8 cellular contexts compared by ENCODE assay signal in genomic region chr4:6278801-6279197, GRCh38. TPM values are rescaled to one million over a fixed set of nuclear protein-coding genes. Genes with fewer than 3 reads are reported as not detected.
DNase-seq lines count a peak whose midpoint lies in the region; ATAC-seq and TF ChIP-seq lines count a peak whose summit lies in the region.

No MANE protein-coding gene starts in this region.

- BruUV-seq in OCI-LY7 (replicated peaks; lab: Mats Ljungman, UMichigan), result no TSS peak

- H3K27ac ChIP-seq in OCI-LY7 (ENCODE audit: low read depth, low read length, poor library complexity, severe bottlenecking) (no peak overlapping the region), foreskin keratinocyte (no peak overlapping the region)

- TF ChIP-seq CTCF in astrocyte of the spinal cord (IDR thresholded peaks at IDR 0.05; ENCODE audit: low read depth, low read length), result no peak
- TF ChIP-seq CTCF in nephron (IDR thresholded peaks at IDR 0.05; ENCODE audit: unreplicated experiment in 3 of 3), result no peak
- TF ChIP-seq CTCF in OCI-LY7 (conservative IDR thresholded peaks at IDR 0.05; ENCODE audit: low read length), result no peak
- no peak for TF ChIP-seq CTCF in foreskin keratinocyte (conservative IDR thresholded peaks at IDR 0.05)

- H3K27ac Mint-ChIP-seq in nephron, result peak overlapping the region in 2 of 3 experiments; percentile 93 to 94

- in situ Hi-C loops in astrocyte of the spinal cord (cut with HindIII; ENCODE audit: low sequenced_read_pairs), result no loop called here

- no peaks in the 10 kb centered on the region for H3K9me2 ChIP-seq in OCI-LY7 (ENCODE audit: insufficient read depth, low read length)

- POLR2A ChIA-PET in OCI-LY7 (lab: Charles Lee), result interaction anchor here (0.6 to 0.7 kb wide), 4 partner anchors 9 to 1260 kb away, joined by 3 to 4 read pairs (median 4); partner anchors contain the start of gene WFS1

- DNase-seq in activated CD4-positive, alpha-beta T cell treated with anti-CD3 and anti-CD28 coated beads for 48 hours, result peak; percentile 8
- no peak for DNase-seq in activated CD4-positive, alpha-beta T cell treated with anti-CD3 and anti-CD28 coated beads, Interleukin-2, amount 50 U/mL, for 1 hour
- DNase-seq in astrocyte of the spinal cord (ENCODE audit: low read depth, low spot score) (peak; percentile 12), OCI-LY7 (ENCODE audit: low spot score) (no peak), DMS 273 (lab: John Stamatoyannopoulos, UW; ENCODE audit: unreplicated experiment) (no peak), foreskin keratinocyte (no peak)

- no peak overlapping the region for H2AFZ ChIP-seq in OCI-LY7 (ENCODE audit: low read length)

- no peaks in the 10 kb centered on the region for H3K9me3 ChIP-seq in OCI-LY7 (ENCODE audit: low read length)

- H3K9me3 Mint-ChIP-seq in nephron, result no peaks in the 10 kb centered on the region

- no peak overlapping the region for H3K4me3 ChIP-seq in astrocyte of the spinal cord (ENCODE audit: low read depth, low read length)
- no peak overlapping the region for H3K4me3 ChIP-seq in OCI-LY7 (ENCODE audit: low read depth, low read length, poor library complexity, severe bottlenecking)

- H3K27me3 ChIP-seq in foreskin keratinocyte, result no peaks in the 10 kb centered on the region

- H3K79me2 ChIP-seq in OCI-LY7 (ENCODE audit: insufficient read depth, low read depth, low read length), result no peaks in the 10 kb centered on the region

- H4K20me1 ChIP-seq in OCI-LY7 (ENCODE audit: insufficient read depth, low read length), result peaks cover 9% of the 10 kb centered on the region; the same call in 1 of the 2 replicates

- no peaks in the 10 kb centered on the region for H3K27me3 Mint-ChIP-seq in nephron (ENCODE audit: low read depth)

- H3K36me3 ChIP-seq in OCI-LY7 (ENCODE audit: insufficient read depth, low read length), result no peaks in the 10 kb centered on the region; the same call in 1 of the 2 replicates

- intact Hi-C loops in OCI-LY7 (cut with micrococcal nuclease; ENCODE audit: unreplicated experiment), result no loop called here

- CTCF ChIA-PET in OCI-LY7 (lab: Charles Lee; ENCODE audit: unreplicated experiment), result no interaction called here

- peak; percentile 96 for ATAC-seq in HG03066 (IDR thresholded peaks at IDR 0.05; ENCODE audit: low read depth, unreplicated experiment)
- no peak for ATAC-seq in foreskin keratinocyte

- H3K4me3 Mint-ChIP-seq in nephron, result peak overlapping the region in 1 of 3 experiments; percentile 34

- no peak overlapping the region for H3K4me2 ChIP-seq in OCI-LY7 (ENCODE audit: low read length)

- peaks cover 55% of the 10 kb centered on the region for H3K4me1 Mint-ChIP-seq in nephron

- H3K4me1 ChIP-seq in OCI-LY7 (ENCODE audit: insufficient read depth, low read length, poor library complexity, severe bottlenecking) (peaks cover 37% of the 10 kb centered on the region), foreskin keratinocyte (no peaks in the 10 kb centered on the region)

- peaks cover 4% of the 10 kb centered on the region for H3K36me3 Mint-ChIP-seq in nephron (ENCODE audit: low read depth)

RNA-seq across cellular contexts. Expression of gene WFS1, which starts 9.1 kb away (rescaled TPM):
- total RNA-seq in OCI-LY7 (2014; rRNA removed; shearing (Covaris generic)), result 4.9 and 6.1 TPM in 2 replicates
- 14.3 and 14.5 TPM in 2 replicates for total RNA-seq in OCI-LY7 (2022)
- total RNA-seq in foreskin keratinocyte, result 9.8 and 11.0 TPM in 2 replicates
- polyA plus RNA-seq in foreskin keratinocyte, result 9.7 and 10.8 TPM in 2 replicates

Comparison
In these comparisons a context has a peak if more than half of its experiments do, and no peak if none do; other contexts are left out.
1. DNase-seq: peak in activated CD4-positive, alpha-beta T cell treated with anti-CD3 and anti-CD28 coated beads for 48 hours (single experiment) and astrocyte of the spinal cord (single experiment); none in activated CD4-positive, alpha-beta T cell treated with anti-CD3 and anti-CD28 coated beads, Interleukin-2, amount 50 U/mL, for 1 hour (single experiment), OCI-LY7 (single experiment), DMS 273 (single experiment) and foreskin keratinocyte (0 of 2).